ENCODE assay signal across 8 cellular contexts in the genomic region with DNA sequence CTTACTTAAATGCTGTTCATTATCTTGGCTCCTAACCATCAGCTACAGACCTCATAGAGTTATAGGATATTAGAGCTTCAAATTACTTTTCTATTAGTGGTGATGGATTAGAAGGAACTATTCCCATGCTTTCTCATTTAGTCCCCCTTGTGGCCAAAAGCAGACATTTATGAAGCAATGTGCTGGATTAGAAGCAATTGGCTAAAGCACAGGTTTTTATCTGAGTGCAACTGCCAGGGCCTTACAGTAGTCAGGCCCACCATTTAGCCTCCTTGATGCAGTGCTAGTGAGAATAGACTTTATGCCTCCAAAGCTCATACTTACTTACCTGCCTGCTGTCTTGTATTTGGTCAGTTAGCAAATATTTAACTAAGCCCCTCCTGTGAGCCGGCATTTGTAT.
A peak's percentile ranks its signal among the peaks of the same experiment; 100 is the strongest.
DNase-seq lines count a peak whose midpoint lies in the region; ATAC-seq and TF ChIP-seq lines count a peak whose summit lies in the region.

No MANE protein-coding gene starts in this region.

- H3K9me3 Mint-ChIP-seq in activated T-helper 17 cell treated with anti-CD3 and anti-CD28 coated beads, Interleukin-2, amount 50 U/mL, for 72 hours = no peaks in the 10 kb centered on the region

- H3K4me1 Mint-ChIP-seq in activated T-helper 17 cell treated with anti-CD3 and anti-CD28 coated beads, Interleukin-2, amount 50 U/mL, for 72 hours = no peaks in the 10 kb centered on the region

- DNase-seq in DMS53 treated with DMSO at 0.1 percent for 48 hours (lab: John Stamatoyannopoulos, UW; ENCODE audit: unreplicated experiment) (peak; percentile 4), NCI-H1092 treated with DMSO at 0.1 percent for 48 hours (lab: John Stamatoyannopoulos, UW) (peak; percentile 7), mammary epithelial cell (peak; percentile 28), lung microvascular endothelial cell (ENCODE audit: low read depth in 2 of 2) (peak; percentile 45 to 71)

- H3K4me3 ChIP-seq in mammary epithelial cell (replicated peaks in 1 of 3; ENCODE audit: insufficient read depth in 1 of 3, low read depth in 2 of 3, low read length in 3 of 3) = no peak overlapping the region

- BruUV-seq in mammary epithelial cell (replicated peaks; lab: Mats Ljungman, UMichigan) = no TSS peak

- peaks cover 6% of the 10 kb centered on the region for H3K27me3 Mint-ChIP-seq in activated T-helper 17 cell treated with anti-CD3 and anti-CD28 coated beads, Interleukin-2, amount 50 U/mL, for 72 hours

- H3K4me1 ChIP-seq in mammary epithelial cell (ENCODE audit: insufficient read depth, low read length) = no peaks in the 10 kb centered on the region

- no peak overlapping the region for H3K9ac ChIP-seq in mammary epithelial cell (ENCODE audit: insufficient read depth, low read length)

- H2AFZ ChIP-seq in mammary epithelial cell (ENCODE audit: low read depth, low read length) = no peak overlapping the region

- no peaks in the 10 kb centered on the region for H4K20me1 ChIP-seq in mammary epithelial cell (ENCODE audit: insufficient read depth, low read length)

- intact Hi-C loops in mammary epithelial cell (cut with micrococcal nuclease) = loop anchor here (1.0 to 5.0 kb wide), 2 partner anchors 196 to 277 kb away; no protein-coding TSS in a partner anchor

- peak; percentile 59 to 65 for TF ChIP-seq CTCF in mammary epithelial cell (conservative IDR thresholded peaks at IDR 0.05 in 1 of 2, IDR thresholded peaks at IDR 0.05 in 1 of 2; ENCODE audit: extremely low read depth in 1 of 2, insufficient read depth in 1 of 2, low read depth in 1 of 2, low read length in 2 of 2)

- H3K36me3 ChIP-seq in mammary epithelial cell (ENCODE audit: insufficient read depth, low read length) = no peaks in the 10 kb centered on the region

- no peaks in the 10 kb centered on the region for H3K9me3 ChIP-seq in mammary epithelial cell (replicated peaks; ENCODE audit: insufficient read depth, low read length)

- no peak overlapping the region for H3K4me2 ChIP-seq in mammary epithelial cell (ENCODE audit: insufficient read depth, low read depth, low read length)

- in situ Hi-C loops in mammary epithelial cell (cut with MboI; ENCODE audit: low sequenced_read_pairs in 2 of 2) = no loop called here

- CTCF ChIA-PET in mammary epithelial cell (lab: Charles Lee; ENCODE audit: low non-redundant PET) = interaction anchor here (0.6 to 0.7 kb wide), 2 partner anchors 72 to 327 kb away, joined by 3 to 4 read pairs; partner anchors contain the start of gene RPGR

- dilution Hi-C loops in mammary epithelial cell (cut with HindIII; ENCODE audit: low sequenced_read_pairs) = no loop called here

- H3K79me2 ChIP-seq in mammary epithelial cell (ENCODE audit: insufficient read depth, low read length) = no peaks in the 10 kb centered on the region

- no peak overlapping the region for H3K27ac ChIP-seq in mammary epithelial cell (ENCODE audit: insufficient read depth, low read depth, low read length)

- H3K27me3 ChIP-seq in mammary epithelial cell (ENCODE audit: insufficient read depth, low read length) = peaks cover 6% of the 10 kb centered on the region

- no peak overlapping the region for H3K27ac Mint-ChIP-seq in activated T-helper 17 cell treated with anti-CD3 and anti-CD28 coated beads, Interleukin-2, amount 50 U/mL, for 72 hours

- no peaks in the 10 kb centered on the region for H3K36me3 Mint-ChIP-seq in activated T-helper 17 cell treated with anti-CD3 and anti-CD28 coated beads, Interleukin-2, amount 50 U/mL, for 72 hours (ENCODE audit: low read depth)

- H3K4me3 Mint-ChIP-seq in activated T-helper 17 cell treated with anti-CD3 and anti-CD28 coated beads, Interleukin-2, amount 50 U/mL, for 72 hours = no peak overlapping the region

- ATAC-seq in HG02840 (IDR thresholded peaks at IDR 0.05; ENCODE audit: low FRiP score, unreplicated experiment) (no peak), HG03571 (IDR thresholded peaks at IDR 0.05; ENCODE audit: unreplicated experiment) (no peak), HG03139 (IDR thresholded peaks at IDR 0.05; ENCODE audit: unreplicated experiment) (no peak)
- ATAC-seq in activated T-helper 17 cell treated with anti-CD3 and anti-CD28 coated beads, Interleukin-2, amount 50 U/mL, for 72 hours (replicated peaks) = no peak

- 57% methylated on average over 1 of the region's 1 CpG for WGBS in mammary epithelial cell (ENCODE audit: low coverage, missing lambda C conversion rate)

Comparison
In these comparisons a context has a peak if more than half of its experiments do, and no peak if none do; other contexts are left out.
1. DNase-seq: peak in every context shown above with its lines; median percentile 58 in lung microvascular endothelial cell; 28 in mammary epithelial cell; 7 in NCI-H1092 treated with DMSO at 0.1 percent for 48 hours; 4 in DMS53 treated with DMSO at 0.1 percent for 48 hours.